In the genomic region with DNA sequence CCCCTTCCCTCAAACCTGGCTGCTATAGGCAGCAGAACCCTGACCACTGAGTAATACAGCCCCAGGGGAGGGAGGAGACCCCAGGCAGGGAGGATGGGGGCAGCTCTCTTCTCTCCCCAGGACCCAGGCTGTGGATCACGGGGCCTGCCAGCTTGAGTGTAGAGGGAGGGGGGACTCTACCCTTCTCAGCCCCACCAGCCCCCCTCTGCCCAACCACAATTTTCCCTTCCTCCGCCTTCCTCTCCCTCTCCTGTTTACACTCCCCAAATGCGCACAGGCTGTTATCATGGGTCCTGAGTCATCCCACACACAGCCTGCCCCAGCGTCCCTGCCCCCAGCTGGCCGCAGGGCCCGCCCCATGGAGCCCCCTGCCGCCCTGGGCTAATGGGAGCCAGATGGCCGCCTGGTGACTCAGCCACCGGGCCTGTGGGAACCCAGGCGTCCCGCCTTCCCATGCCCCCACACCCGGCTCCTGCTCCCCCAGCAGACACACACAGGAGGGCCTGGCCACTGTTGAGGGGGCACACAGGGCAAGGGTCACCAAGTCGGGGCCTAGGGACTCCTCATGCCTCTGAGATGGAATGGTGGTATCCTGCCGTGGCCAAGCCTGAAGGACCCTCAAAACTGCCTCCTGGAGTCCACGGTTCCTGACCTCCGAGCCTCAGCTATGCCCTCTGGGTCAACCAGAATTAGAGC, we compare ENCODE assay signal across 8 cellular contexts. TPM values are rescaled to one million over a fixed set of nuclear protein-coding genes. Genes with fewer than 3 reads are reported as not detected.
DNase-seq lines count a peak whose midpoint lies in the region; ATAC-seq, FAIRE-seq and TF ChIP-seq lines count a peak whose summit lies in the region.

No MANE protein-coding gene starts in this region.

- no peaks in the 10 kb centered on the region for H3K9me3 ChIP-seq in CD4-positive, alpha-beta T cell (ENCODE audit: control insufficient read depth, low read length)
- H3K9me3 ChIP-seq in HepG2 (ENCODE audit: low read length) (no peaks in the 10 kb centered on the region), testis (no peaks in the 10 kb centered on the region)

- no peaks in the 10 kb centered on the region for H3K27me3 Mint-ChIP-seq in CD4-positive, alpha-beta T cell

- peaks cover 2% of the 10 kb centered on the region for H3K79me2 ChIP-seq in HepG2 (ENCODE audit: insufficient read depth, low read length)

- H3K27ac ChIP-seq in CD4-positive, alpha-beta T cell (ENCODE audit: low read depth, low read length) = peak overlapping the region; percentile 47
- peak overlapping the region; percentile 74 for H3K27ac ChIP-seq in HepG2 (ENCODE audit: extremely low read length, insufficient read depth, low read length)
- peak overlapping the region; percentile 84 to 88 for H3K27ac ChIP-seq in testis

- H3K9me3 Mint-ChIP-seq in CD4-positive, alpha-beta T cell = no peaks in the 10 kb centered on the region

- peak overlapping the region; percentile 94 for H3K27ac Mint-ChIP-seq in CD4-positive, alpha-beta T cell

- TF ChIP-seq CTCF in CD4-positive, alpha-beta T cell (IDR thresholded peaks at IDR 0.05) = no peak
- TF ChIP-seq CTCF in HepG2 (CRISPR knock-in tag; IDR thresholded peaks at IDR 0.05) (peak; percentile 42), testis (IDR thresholded peaks at IDR 0.05) (no peak)

- H4K20me1 ChIP-seq in HepG2 (ENCODE audit: insufficient read depth, low read length) = no peaks in the 10 kb centered on the region

- WGBS in HepG2 (ENCODE audit: low lambda C conversion rate) = 6% methylated on average over 12 of the region's 16 CpGs
- WGBS in testis, 2 donors = 28 to 34% methylated on average over 7 to 16 of the region's 16 CpGs

- no peaks in the 10 kb centered on the region for H3K27me3 ChIP-seq in CD4-positive, alpha-beta T cell (ENCODE audit: control insufficient read depth, insufficient read depth, low read length)
- H3K27me3 ChIP-seq in HepG2 (ENCODE audit: control insufficient read depth in 1 of 2, insufficient read depth in 2 of 2, low read length in 2 of 2) = no peaks in the 10 kb centered on the region
- H3K27me3 ChIP-seq in testis = no peaks in the 10 kb centered on the region

- H3K4me3 Mint-ChIP-seq in CD4-positive, alpha-beta T cell = peak overlapping the region; percentile 14

- H3K4me1 ChIP-seq in HepG2 (ENCODE audit: insufficient read depth, low read length) (peaks cover 78% of the 10 kb centered on the region), testis (peaks cover 57% of the 10 kb centered on the region)

- no peak overlapping the region for H2AFZ ChIP-seq in HepG2 (ENCODE audit: low read length)

- H3K4me2 ChIP-seq in HepG2 (ENCODE audit: low read depth, low read length) = peak overlapping the region; percentile 77

- peaks cover 52% of the 10 kb centered on the region for H3K4me1 Mint-ChIP-seq in CD4-positive, alpha-beta T cell (ENCODE audit: low read depth)

- peak overlapping the region; percentile 72 for H3K9ac ChIP-seq in HepG2 (ENCODE audit: insufficient read depth, low read depth, low read length)

- DNase-seq in CD4-positive, alpha-beta T cell = peak in 1 of 10 experiments; percentile 20
- DNase-seq in NCI-H1694 (lab: John Stamatoyannopoulos, UW) = peak; percentile 32
- DNase-seq in brain pericyte (ENCODE audit: low read depth, low spot score) = peak; percentile 99
- peak; percentile 87 for DNase-seq in HepG2 (ENCODE audit: low spot score)
- peak; percentile 73 for DNase-seq in testis
- no peak for DNase-seq in activated gamma-delta T cell treated with Interleukin-2 at 50 U/mL for 16 hours
- DNase-seq in NK-92 treated with Interleukin-12 subunit alpha and Interleukin-12 subunit beta, amount 100 ng/mL, for 24 hours (lab: John Stamatoyannopoulos, UW) = no peak

- intact Hi-C loops in CD4-positive, alpha-beta T cell (cut with DNase I, micrococcal nuclease) = no loop called here
- intact Hi-C loops in HepG2 (cut with micrococcal nuclease; ENCODE audit: unreplicated experiment) = loop anchor here (2.0 kb wide), 1 partner anchor 29 kb away; the partner anchor contains the start of gene TGFB1
- intact Hi-C loops in testis (cut with DNase I; ENCODE audit: low total_unique reads) = no loop called here

- peak in 1 of 2 experiments; percentile 69; a peak in 3 of 4 replicates for TF ChIP-seq EP300 in HepG2 (IDR thresholded peaks at IDR 0.05; ENCODE audit: low read depth in 2 of 2, low read length in 2 of 2)
- peak; percentile 80; the same call in 1 of the 2 replicates for TF ChIP-seq EP300 in HepG2 (CRISPR knock-in tag; IDR thresholded peaks at IDR 0.05; ENCODE audit: borderline replicate concordance)

- no TSS peak for BruUV-seq in HepG2 (replicated peaks; lab: Mats Ljungman, UMichigan)

- no peak for ATAC-seq in CD4-positive, alpha-beta T cell (ENCODE audit: poor library complexity)
- ATAC-seq in HepG2 = peak; percentile 58
- ATAC-seq in GM19467 (IDR thresholded peaks at IDR 0.05; ENCODE audit: unreplicated experiment) = no peak

- H3K4me3 ChIP-seq in HepG2 (replicated peaks in 1 of 3; ENCODE audit: insufficient read depth in 1 of 3, low read depth in 2 of 3, low read length in 3 of 3) (peak overlapping the region in 2 of 3 experiments; percentile 15 to 69; a peak in 2 of 6 replicates), testis (no peak overlapping the region)

- in situ Hi-C loops in HepG2 (cut with HindIII; ENCODE audit: extremely low pct_ligation_motif_present, low pct_unique_long_range_greater_than_20kb) = no loop called here

- TF ChIP-seq RAD21 in HepG2 (CRISPR knock-in tag; IDR thresholded peaks at IDR 0.05) = no peak

- TF ChIP-seq POLR2A in HepG2 (IDR thresholded peaks at IDR 0.05; ENCODE audit: insufficient read depth in 1 of 2, low read depth in 2 of 2, low read length in 2 of 2) (peak in 1 of 2 experiments; percentile 42; a peak in 2 of 4 replicates), testis (IDR thresholded peaks at IDR 0.05) (no peak)

- CTCF ChIA-PET in CD4-positive, alpha-beta T cell (lab: Charles Lee) = no interaction called here
- CTCF ChIA-PET in HepG2 (lab: Yijun Ruan, JAX; ENCODE audit: low intra/inter-chr PET ratio, low total read pairs) = no interaction called here

- H3K36me3 ChIP-seq in HepG2 (replicated peaks in 1 of 2; ENCODE audit: control insufficient read depth in 1 of 2, insufficient read depth in 2 of 2, low read length in 2 of 2) (peaks cover 9 to 23% of the 10 kb centered on the region in 2 experiments; a peak in 4 of 5 replicates), testis (ENCODE audit: low read depth, missing control alignments) (no peaks in the 10 kb centered on the region)

- peaks cover 77% of the 10 kb centered on the region for H3K36me3 Mint-ChIP-seq in CD4-positive, alpha-beta T cell (ENCODE audit: low read depth)

- FAIRE-seq in HepG2 (lab: Jason Lieb, UNC) = peak; percentile 4

- POLR2A ChIA-PET in CD4-positive, alpha-beta T cell (lab: Charles Lee) = interaction anchor here (1.0 to 1.6 kb wide), 3 partner anchors 15 to 60 kb away, joined by 3 to 4 read pairs (median 3); partner anchors contain the start of gene HNRNPUL1
- POLR2A ChIA-PET in HepG2 (lab: Yijun Ruan, JAX) = interaction anchor here (0.6 to 6.2 kb wide), 10 partner anchors 14 to 116 kb away, joined by 3 to 73 read pairs (median 7); partner anchors contain the start of genes B3GNT8, B9D2, CCDC97 and HNRNPUL1

RNA-seq across cellular contexts. Expression of gene CCDC97, which starts 13.6 kb away (rescaled TPM):
- 10 to 100 TPM; 27.3 to 29.7 TPM for total RNA-seq in CD4-positive, alpha-beta T cell
- 7.1 and 7.3 TPM in 2 replicates for total RNA-seq in HepG2 (2016; rRNA removed; fragmentation: Illumina TruSeq; extraction: Trizol)
- 1.5 and 3.3 TPM in 2 replicates for total RNA-seq in HepG2 (2016; cell fraction: cytosol; rRNA removed; fragmentation: Illumina TruSeq; extraction: Trizol; ENCODE audit: low read depth)
- total RNA-seq in HepG2 (2016; cell fraction: insoluble cytoplasmic fraction; rRNA removed; fragmentation: Illumina TruSeq; extraction: Trizol) = 6.7 and 7.8 TPM in 2 replicates
- 4.3 and 5.8 TPM in 2 replicates for total RNA-seq in HepG2 (2016; cell fraction: membrane; rRNA removed; fragmentation: Illumina TruSeq; extraction: Trizol)
- 5.8 and 7.6 TPM in 2 replicates for total RNA-seq in HepG2 (2016; cell fraction: nucleus; rRNA removed; fragmentation: Illumina TruSeq; extraction: Trizol)
- 6.2 and 7.2 TPM in 2 replicates for polyA plus RNA-seq in HepG2 (2011; rRNA removed)
- 6.6 and 7.0 TPM in 2 replicates for polyA plus RNA-seq in HepG2 (2011; cell fraction: cytosol; rRNA removed)
- 10.5 and 12.4 TPM in 2 replicates for polyA plus RNA-seq in HepG2 (2011; cell fraction: nucleus; rRNA removed)
- 8.9 and 9.4 TPM in 2 replicates for polyA plus RNA-seq in HepG2 (2012)
- 1.4 and 1.9 TPM in 2 replicates for polyA plus RNA-seq in HepG2 (2016; cell fraction: cytosol; fragmentation: Illumina TruSeq; extraction: Trizol; ENCODE audit: low read depth)
- polyA plus RNA-seq in HepG2 (2016; cell fraction: insoluble cytoplasmic fraction; fragmentation: Illumina TruSeq; extraction: Trizol; ENCODE audit: low read depth) = 10.6 and 15.1 TPM in 2 replicates
- 4.3 and 5.1 TPM in 2 replicates for polyA plus RNA-seq in HepG2 (2016; cell fraction: membrane; fragmentation: Illumina TruSeq; extraction: Trizol; ENCODE audit: low read depth)
- 16.5 and 17.3 TPM in 2 replicates for polyA plus RNA-seq in HepG2 (2016; cell fraction: nucleus; fragmentation: Illumina TruSeq; extraction: Trizol; ENCODE audit: insufficient read depth, low read depth)
- polyA minus RNA-seq in HepG2 (2011; rRNA and poly(A)+ RNA removed; ENCODE audit: low replicate concordance) = 11.3 and 18.0 TPM in 2 replicates
- polyA minus RNA-seq in HepG2 (2011; cell fraction: cytosol; rRNA and poly(A)+ RNA removed) = 3.8 and 5.4 TPM in 2 replicates
- polyA minus RNA-seq in HepG2 (2011; cell fraction: nucleus; rRNA and poly(A)+ RNA removed) = 9.4 and 9.9 TPM in 2 replicates
- total RNA-seq in testis = 10 to 100 TPM; 36.2 to 40.2 TPM
- polyA plus RNA-seq in testis (ENCODE audit: insufficient read depth, low read depth, low replicate concordance) = 57.8 TPM

RNA-seq across cellular contexts. Expression of gene TGFB1, which starts 30.1 kb away (rescaled TPM):
- total RNA-seq in CD4-positive, alpha-beta T cell = 100 to 1,000 TPM; 406 to 416 TPM
- 2.7 and 4.1 TPM in 2 replicates for total RNA-seq in HepG2 (2016; rRNA removed; fragmentation: Illumina TruSeq; extraction: Trizol)
- total RNA-seq in HepG2 (2016; cell fraction: cytosol; rRNA removed; fragmentation: Illumina TruSeq; extraction: Trizol; ENCODE audit: low read depth) = 6.2 and 9.0 TPM in 2 replicates
- 2.2 and 3.6 TPM in 2 replicates for total RNA-seq in HepG2 (2016; cell fraction: insoluble cytoplasmic fraction; rRNA removed; fragmentation: Illumina TruSeq; extraction: Trizol)
- total RNA-seq in HepG2 (2016; cell fraction: membrane; rRNA removed; fragmentation: Illumina TruSeq; extraction: Trizol) = 12.7 and 14.7 TPM in 2 replicates
- total RNA-seq in HepG2 (2016; cell fraction: nucleus; rRNA removed; fragmentation: Illumina TruSeq; extraction: Trizol) = 3.0 and 7.5 TPM in 2 replicates
- 5.4 and 6.2 TPM in 2 replicates for polyA plus RNA-seq in HepG2 (2011; rRNA removed)
- polyA plus RNA-seq in HepG2 (2011; cell fraction: cytosol; rRNA removed) = 4.9 and 6.6 TPM in 2 replicates
- 24.0 and 30.3 TPM in 2 replicates for polyA plus RNA-seq in HepG2 (2011; cell fraction: nucleus; rRNA removed)
- polyA plus RNA-seq in HepG2 (2012) = 27.5 and 39.6 TPM in 2 replicates
- polyA plus RNA-seq in HepG2 (2016; cell fraction: cytosol; fragmentation: Illumina TruSeq; extraction: Trizol; ENCODE audit: low read depth) = 35.9 and 36.5 TPM in 2 replicates
- 13.3 and 16.4 TPM in 2 replicates for polyA plus RNA-seq in HepG2 (2016; cell fraction: insoluble cytoplasmic fraction; fragmentation: Illumina TruSeq; extraction: Trizol; ENCODE audit: low read depth)
- 49.5 and 52.5 TPM in 2 replicates for polyA plus RNA-seq in HepG2 (2016; cell fraction: membrane; fragmentation: Illumina TruSeq; extraction: Trizol; ENCODE audit: low read depth)
- polyA plus RNA-seq in HepG2 (2016; cell fraction: nucleus; fragmentation: Illumina TruSeq; extraction: Trizol; ENCODE audit: insufficient read depth, low read depth) = 30.3 and 32.9 TPM in 2 replicates
- polyA minus RNA-seq in HepG2 (2011; rRNA and poly(A)+ RNA removed; ENCODE audit: low replicate concordance) = 5.5 and 10.7 TPM in 2 replicates
- 17.6 and 20.2 TPM in 2 replicates for polyA minus RNA-seq in HepG2 (2011; cell fraction: cytosol; rRNA and poly(A)+ RNA removed)
- 6.1 and 7.5 TPM in 2 replicates for polyA minus RNA-seq in HepG2 (2011; cell fraction: nucleus; rRNA and poly(A)+ RNA removed)
- total RNA-seq in testis = 10 to 100 TPM; 12.7 to 17.0 TPM
- polyA plus RNA-seq in testis (ENCODE audit: insufficient read depth, low read depth, low replicate concordance) = 19.8 TPM

RNA-seq across cellular contexts. Expression of gene B9D2, which starts 40.4 kb away (rescaled TPM):
- 10 to 100 TPM; 21.1 to 26.8 TPM for total RNA-seq in CD4-positive, alpha-beta T cell
- total RNA-seq in HepG2 (2016; rRNA removed; fragmentation: Illumina TruSeq; extraction: Trizol) (4.4 and 5.3 TPM in 2 replicates), testis (10 to 100 TPM in 1 of 2 donors, 1 to 10 TPM in 1; 6.7 to 13.5 TPM)
- total RNA-seq in HepG2 (2016; cell fraction: cytosol; rRNA removed; fragmentation: Illumina TruSeq; extraction: Trizol; ENCODE audit: low read depth) = 1.6 and 2.5 TPM in 2 replicates
- 4.5 and 4.8 TPM in 2 replicates for total RNA-seq in HepG2 (2016; cell fraction: insoluble cytoplasmic fraction; rRNA removed; fragmentation: Illumina TruSeq; extraction: Trizol)
- 3.0 and 4.0 TPM in 2 replicates for total RNA-seq in HepG2 (2016; cell fraction: membrane; rRNA removed; fragmentation: Illumina TruSeq; extraction: Trizol)
- total RNA-seq in HepG2 (2016; cell fraction: nucleus; rRNA removed; fragmentation: Illumina TruSeq; extraction: Trizol) = 2.3 and 2.6 TPM in 2 replicates
- polyA plus RNA-seq in HepG2 (2011; rRNA removed) (2.9 and 3.1 TPM in 2 replicates), testis (ENCODE audit: insufficient read depth, low read depth, low replicate concordance) (14.6 TPM)
- polyA plus RNA-seq in HepG2 (2011; cell fraction: cytosol; rRNA removed) = 2.1 and 3.5 TPM in 2 replicates
- 2.3 and 2.4 TPM in 2 replicates for polyA plus RNA-seq in HepG2 (2011; cell fraction: nucleus; rRNA removed)
- 1.1 and 1.5 TPM in 2 replicates for polyA plus RNA-seq in HepG2 (2012)
- 1.9 TPM in 2 replicates for polyA plus RNA-seq in HepG2 (2016; cell fraction: cytosol; fragmentation: Illumina TruSeq; extraction: Trizol; ENCODE audit: low read depth)
- 3.4 and 4.7 TPM in 2 replicates for polyA plus RNA-seq in HepG2 (2016; cell fraction: insoluble cytoplasmic fraction; fragmentation: Illumina TruSeq; extraction: Trizol; ENCODE audit: low read depth)
- 2.7 and 3.1 TPM in 2 replicates for polyA plus RNA-seq in HepG2 (2016; cell fraction: membrane; fragmentation: Illumina TruSeq; extraction: Trizol; ENCODE audit: low read depth)
- 3.4 and 5.8 TPM in 2 replicates for polyA plus RNA-seq in HepG2 (2016; cell fraction: nucleus; fragmentation: Illumina TruSeq; extraction: Trizol; ENCODE audit: insufficient read depth, low read depth)
- polyA minus RNA-seq in HepG2 (2011; rRNA and poly(A)+ RNA removed; ENCODE audit: low replicate concordance) = 2.0 and 4.3 TPM in 2 replicates
- 1.2 and 1.5 TPM in 2 replicates for polyA minus RNA-seq in HepG2 (2011; cell fraction: cytosol; rRNA and poly(A)+ RNA removed)
- 0.90 and 2.5 TPM in 2 replicates for polyA minus RNA-seq in HepG2 (2011; cell fraction: nucleus; rRNA and poly(A)+ RNA removed)

RNA-seq across cellular contexts. Expression of gene TMEM91, which starts 52.8 kb away (rescaled TPM):
- total RNA-seq in CD4-positive, alpha-beta T cell = 1 to 10 TPM; 6.8 to 7.7 TPM
- total RNA-seq in HepG2 (2016; rRNA removed; fragmentation: Illumina TruSeq; extraction: Trizol) (6.3 and 8.4 TPM in 2 replicates), testis (10 to 100 TPM; 17.0 to 32.9 TPM)
- total RNA-seq in HepG2 (2016; cell fraction: cytosol; rRNA removed; fragmentation: Illumina TruSeq; extraction: Trizol; ENCODE audit: low read depth) = 4.9 and 6.5 TPM in 2 replicates
- 6.2 and 7.3 TPM in 2 replicates for total RNA-seq in HepG2 (2016; cell fraction: insoluble cytoplasmic fraction; rRNA removed; fragmentation: Illumina TruSeq; extraction: Trizol)
- total RNA-seq in HepG2 (2016; cell fraction: membrane; rRNA removed; fragmentation: Illumina TruSeq; extraction: Trizol) = 3.9 and 4.6 TPM in 2 replicates
- total RNA-seq in HepG2 (2016; cell fraction: nucleus; rRNA removed; fragmentation: Illumina TruSeq; extraction: Trizol) = 3.4 and 6.0 TPM in 2 replicates
- polyA plus RNA-seq in HepG2 (2011; rRNA removed) (10.3 and 11.2 TPM in 2 replicates), testis (ENCODE audit: insufficient read depth, low read depth, low replicate concordance) (33.2 TPM)
- polyA plus RNA-seq in HepG2 (2011; cell fraction: cytosol; rRNA removed) = 8.3 and 10.4 TPM in 2 replicates
- polyA plus RNA-seq in HepG2 (2011; cell fraction: nucleus; rRNA removed) = 23.1 and 25.5 TPM in 2 replicates
- 7.9 and 10.2 TPM in 2 replicates for polyA plus RNA-seq in HepG2 (2012)
- polyA plus RNA-seq in HepG2 (2016; cell fraction: cytosol; fragmentation: Illumina TruSeq; extraction: Trizol; ENCODE audit: low read depth) = 4.9 and 5.8 TPM in 2 replicates
- 5.7 and 7.2 TPM in 2 replicates for polyA plus RNA-seq in HepG2 (2016; cell fraction: insoluble cytoplasmic fraction; fragmentation: Illumina TruSeq; extraction: Trizol; ENCODE audit: low read depth)
- polyA plus RNA-seq in HepG2 (2016; cell fraction: membrane; fragmentation: Illumina TruSeq; extraction: Trizol; ENCODE audit: low read depth) = 4.2 and 4.9 TPM in 2 replicates
- polyA plus RNA-seq in HepG2 (2016; cell fraction: nucleus; fragmentation: Illumina TruSeq; extraction: Trizol; ENCODE audit: insufficient read depth, low read depth) = 9.5 and 11.5 TPM in 2 replicates
- polyA minus RNA-seq in HepG2 (2011; rRNA and poly(A)+ RNA removed; ENCODE audit: low replicate concordance) = 2.0 and 33.3 TPM in 2 replicates
- polyA minus RNA-seq in HepG2 (2011; cell fraction: cytosol; rRNA and poly(A)+ RNA removed) = 4.9 and 7.2 TPM in 2 replicates
- 12.7 and 17.7 TPM in 2 replicates for polyA minus RNA-seq in HepG2 (2011; cell fraction: nucleus; rRNA and poly(A)+ RNA removed)

RNA-seq across cellular contexts. Expression of gene HNRNPUL1, which starts 59.4 kb away (rescaled TPM):
- total RNA-seq in CD4-positive, alpha-beta T cell = 100 to 1,000 TPM; 367 to 388 TPM
- total RNA-seq in HepG2 (2016; rRNA removed; fragmentation: Illumina TruSeq; extraction: Trizol) = 81.7 and 88.8 TPM in 2 replicates
- 30.9 and 33.3 TPM in 2 replicates for total RNA-seq in HepG2 (2016; cell fraction: cytosol; rRNA removed; fragmentation: Illumina TruSeq; extraction: Trizol; ENCODE audit: low read depth)
- 77.3 and 84.2 TPM in 2 replicates for total RNA-seq in HepG2 (2016; cell fraction: insoluble cytoplasmic fraction; rRNA removed; fragmentation: Illumina TruSeq; extraction: Trizol)
- total RNA-seq in HepG2 (2016; cell fraction: membrane; rRNA removed; fragmentation: Illumina TruSeq; extraction: Trizol) = 78.7 and 78.8 TPM in 2 replicates
- total RNA-seq in HepG2 (2016; cell fraction: nucleus; rRNA removed; fragmentation: Illumina TruSeq; extraction: Trizol) = 62.2 and 71.6 TPM in 2 replicates
- polyA plus RNA-seq in HepG2 (2011; rRNA removed) = 29.7 and 30.9 TPM in 2 replicates
- polyA plus RNA-seq in HepG2 (2011; cell fraction: cytosol; rRNA removed) = 16.7 and 21.1 TPM in 2 replicates
- polyA plus RNA-seq in HepG2 (2011; cell fraction: nucleus; rRNA removed) = 36.0 and 41.1 TPM in 2 replicates
- polyA plus RNA-seq in HepG2 (2012) = 62.3 and 78.5 TPM in 2 replicates
- 43.7 and 48.0 TPM in 2 replicates for polyA plus RNA-seq in HepG2 (2016; cell fraction: cytosol; fragmentation: Illumina TruSeq; extraction: Trizol; ENCODE audit: low read depth)
- polyA plus RNA-seq in HepG2 (2016; cell fraction: insoluble cytoplasmic fraction; fragmentation: Illumina TruSeq; extraction: Trizol; ENCODE audit: low read depth) = 126 and 151 TPM in 2 replicates
- 99.0 and 109 TPM in 2 replicates for polyA plus RNA-seq in HepG2 (2016; cell fraction: membrane; fragmentation: Illumina TruSeq; extraction: Trizol; ENCODE audit: low read depth)
- 102 and 113 TPM in 2 replicates for polyA plus RNA-seq in HepG2 (2016; cell fraction: nucleus; fragmentation: Illumina TruSeq; extraction: Trizol; ENCODE audit: insufficient read depth, low read depth)
- polyA minus RNA-seq in HepG2 (2011; rRNA and poly(A)+ RNA removed; ENCODE audit: low replicate concordance) = 47.6 and 50.7 TPM in 2 replicates
- polyA minus RNA-seq in HepG2 (2011; cell fraction: cytosol; rRNA and poly(A)+ RNA removed) = 23.6 and 33.9 TPM in 2 replicates
- polyA minus RNA-seq in HepG2 (2011; cell fraction: nucleus; rRNA and poly(A)+ RNA removed) = 61.9 and 71.0 TPM in 2 replicates
- total RNA-seq in testis = 100 to 1,000 TPM; 192 to 197 TPM
- polyA plus RNA-seq in testis (ENCODE audit: insufficient read depth, low read depth, low replicate concordance) = 230 TPM

Comparison
In these comparisons a context has a peak if more than half of its experiments do, and no peak if none do; other contexts are left out.
1. DNase-seq: peak in NCI-H1694 (single experiment), brain pericyte (single experiment), HepG2 (single experiment) and testis (single experiment); none in activated gamma-delta T cell treated with Interleukin-2 at 50 U/mL for 16 hours (single experiment) and NK-92 treated with Interleukin-12 subunit alpha and Interleukin-12 subunit beta, amount 100 ng/mL, for 24 hours (single experiment).
2. H3K4me3 ChIP-seq: peak in HepG2 (2 of 3); none in testis (0 of 2).
3. RNA of gene TGFB1, which starts 30.1 kb away (total RNA-seq): 406 to 416 TPM in CD4-positive, alpha-beta T cell; 12.7 to 17.0 TPM in testis and 2.2 to 14.7 TPM in HepG2; every median in the first group is over 10 times any median in the second.
4. Peak in every context shown above with its lines, with median percentiles within 50 percentile points of each other: H3K27ac ChIP-seq.